3 cellular contexts compared by ENCODE assay signal in the genomic region with DNA sequence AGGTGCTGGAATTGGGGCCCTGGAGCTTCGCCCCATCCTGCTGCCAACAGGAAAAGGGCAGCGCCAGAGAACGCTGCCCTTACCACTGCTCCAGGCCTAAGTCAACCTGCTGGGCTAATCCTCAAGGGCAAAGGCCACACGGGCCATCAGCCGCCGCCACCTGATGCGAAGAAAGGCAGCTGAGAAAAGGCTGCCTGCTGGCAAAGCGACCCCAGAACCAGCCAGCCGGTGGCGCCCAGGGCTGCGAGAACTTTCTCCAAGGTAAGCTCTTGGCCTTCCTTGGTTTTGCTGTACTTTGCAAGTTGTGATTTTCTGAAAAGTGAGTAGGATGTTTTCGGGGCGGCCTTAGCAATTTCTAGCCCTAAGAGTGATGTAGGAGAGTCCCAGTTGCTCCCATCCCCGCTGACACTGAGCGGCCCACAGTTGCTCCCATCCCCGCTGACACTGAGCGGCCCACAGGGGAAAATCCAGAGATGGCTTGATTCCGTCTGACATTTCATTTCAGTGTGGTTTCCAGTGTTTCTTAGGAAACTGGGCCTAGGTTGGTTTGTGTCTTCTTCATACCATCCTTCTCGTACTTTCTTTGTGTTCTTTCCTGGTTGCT. TPM values are rescaled to one million over a fixed set of nuclear protein-coding genes. Genes with fewer than 3 reads are reported as not detected.
"Had no signal": no experiment of that assay in that cellular context is flagged by ENCODE, and none has a peak within 500 bp of the region (broad histone marks: within the 10 kb centered on the region; RNA-seq: fewer than 3 reads in every experiment).

No MANE protein-coding gene starts in this region.

RNA-seq across cellular contexts. Expression of a gene that starts 15.6 kb away (rescaled TPM):
- total RNA-seq: dermis blood vessel endothelial cell, glomerular endothelial cell, SK-MEL-5 had no signal
